Comparison of ENCODE assay signal across 14 cellular contexts in genomic region chr17:61209099-61209439, GRCh38.
DNase-seq lines count a peak whose midpoint lies in the region; ATAC-seq and TF ChIP-seq lines count a peak whose summit lies in the region.
"Had no signal": no experiment of that assay in that cellular context is flagged by ENCODE, and none has a peak within 500 bp of the region (broad histone marks: within the 10 kb centered on the region; RNA-seq: fewer than 3 reads in every experiment).

No MANE protein-coding gene starts in this region.

- H2BK5ac ChIP-seq in neuronal stem cell (ENCODE audit: low read length): no peak overlapping the region

- peaks cover 49% of the 10 kb centered on the region for H3K4me1 Mint-ChIP-seq in type B pancreatic cell (ENCODE audit: unreplicated experiment)
- H3K4me1 Mint-ChIP-seq: CD14-positive monocyte had no signal

- H3K27ac Mint-ChIP-seq in type B pancreatic cell: peak overlapping the region; percentile 3
- H3K27ac Mint-ChIP-seq: CD14-positive monocyte, T-helper 17 cell had no signal

- intact Hi-C loops in ascending aorta (cut with DNase I): no loop called here
- intact Hi-C loops in heart left ventricle (cut with DNase I): loop anchor here in 6 of 10 donors (2.0 to 10.0 kb wide), 6 partner anchors 40 to 204 kb away; partner anchors contain the start of gene TBX2 (in 2 of the 6)

- TF ChIP-seq POLR2A in heart left ventricle (IDR thresholded peaks at IDR 0.05): no peak

- H2BK12ac ChIP-seq in neuronal stem cell (ENCODE audit: low read length): no peak overlapping the region

- H4K8ac ChIP-seq in neuronal stem cell (ENCODE audit: low read depth, low read length): no peak overlapping the region

- H2BK120ac ChIP-seq in neuronal stem cell (ENCODE audit: low read depth, low read length): no peak overlapping the region

- H3K36me3 Mint-ChIP-seq in type B pancreatic cell: no peaks in the 10 kb centered on the region
- H3K36me3 Mint-ChIP-seq: CD14-positive monocyte had no signal

- WGBS in heart left ventricle, 4 donors: 40 to 56% (median 50%) methylated on average over 4 of the region's 4 CpGs
- WGBS in neuronal stem cell (ENCODE audit: extremely low coverage in 2 of 2, insufficient read length in 2 of 2, insufficient replicate concordance in 1 of 2), 2 donors: no CpG with 5 or more reads among the region's 4 CpGs

- no peaks in the 10 kb centered on the region for H3K79me1 ChIP-seq in neuronal stem cell (ENCODE audit: low read depth, low read length)

- no peak overlapping the region for H3K14ac ChIP-seq in neuronal stem cell (ENCODE audit: low read length)

- no peak overlapping the region for H2BK15ac ChIP-seq in neuronal stem cell (ENCODE audit: low read length)

- peak overlapping the region; percentile 46 for H2AFZ ChIP-seq in neuronal stem cell (ENCODE audit: low read length)

- no peak overlapping the region for H4K91ac ChIP-seq in neuronal stem cell (ENCODE audit: low read depth, low read length, poor library complexity)

- no peak overlapping the region for H3K4me2 ChIP-seq in neuronal stem cell (ENCODE audit: insufficient read depth, low read length, poor library complexity, severe bottlenecking)

- no peak overlapping the region for H3K9ac ChIP-seq in neuronal stem cell (ENCODE audit: low read depth, low read length, poor library complexity)

- H3K4ac ChIP-seq in neuronal stem cell (ENCODE audit: low read length): no peak overlapping the region

- H3K36me3 ChIP-seq in ascending aorta: no peaks in the 10 kb centered on the region
- H3K36me3 ChIP-seq in heart left ventricle: no peaks in the 10 kb centered on the region
- H3K36me3 ChIP-seq in neuronal stem cell (replicated peaks in 1 of 2; ENCODE audit: control insufficient read depth in 2 of 2, insufficient read depth in 2 of 2, low read length in 2 of 2): no peaks in the 10 kb centered on the region
- H3K36me3 ChIP-seq: neutrophil had no signal

- H3K23ac ChIP-seq in neuronal stem cell (ENCODE audit: low read depth, low read length, poor library complexity): no peak overlapping the region

- peak overlapping the region; percentile 19 for H3K4me3 Mint-ChIP-seq in type B pancreatic cell
- H3K4me3 Mint-ChIP-seq: CD14-positive monocyte, T-helper 17 cell had no signal

- H3K4me3 ChIP-seq in ascending aorta (peak overlapping the region in 1 of 2 donors; percentile 36), heart left ventricle (peak overlapping the region in 5 of 12 donors; percentile 1 to 19 (median 6)), neuronal stem cell (ENCODE audit: low read length in 2 of 2) (no peak overlapping the region)

- H3K27me3 ChIP-seq in ascending aorta (no peaks in the 10 kb centered on the region), heart left ventricle (no peaks in the 10 kb centered on the region), neuronal stem cell (ENCODE audit: control insufficient read depth in 3 of 3, insufficient read depth in 3 of 3, low read depth in 1 of 3, low read length in 3 of 3) (no peaks in the 10 kb centered on the region)
- H3K27me3 ChIP-seq: neutrophil had no signal

- no peak for TF ChIP-seq CTCF in ascending aorta (IDR thresholded peaks at IDR 0.05)
- no peak for TF ChIP-seq CTCF in heart left ventricle (IDR thresholded peaks at IDR 0.05)
- TF ChIP-seq CTCF in type B pancreatic cell (conservative IDR thresholded peaks at IDR 0.05): no peak

- no peak for DNase-seq in ascending aorta (ENCODE audit: low spot score in 2 of 2)
- no peak for DNase-seq in heart left ventricle
- DNase-seq in neuronal stem cell (ENCODE audit: low spot score): no peak
- DNase-seq in type B pancreatic cell (ENCODE audit: extremely low spot score, unreplicated experiment): no peak
- DNase-seq in NCI-H2029 treated with DMSO at 0.1 percent for 48 hours (lab: John Stamatoyannopoulos, UW): no peak
- no peak for DNase-seq in stimulated activated naive CD8-positive, alpha-beta T cell treated with anti-CD3 and anti-CD28 coated beads, Interleukin-15, Interleukin-2, amounts not matched to agents 100 U/mL and 50 U/mL, for 24 hours
- DNase-seq: activated CD4-positive, alpha-beta T cell treated with anti-CD3 and anti-CD28 coated beads, Interleukin-2, amount 50 U/mL, for 4 hours; activated effector memory CD4-positive, alpha-beta T cell treated with anti-CD3 and anti-CD28 coated beads, Interleukin-2, amount 50 U/mL, for 16 hours; Kasumi-1; left cardiac atrium; T-helper 17 cell had no signal

- ATAC-seq in heart left ventricle (peak in 3 of 4 donors; percentile 30 to 45 (median 41)), HG03565 (IDR thresholded peaks at IDR 0.05; ENCODE audit: unreplicated experiment) (no peak)
- no peak for ATAC-seq in stimulated activated naive CD8-positive, alpha-beta T cell treated with anti-CD3 and anti-CD28 coated beads, Interleukin-15, Interleukin-2, amounts not matched to agents 100 U/mL and 50 U/mL, for 24 hours
- ATAC-seq: T-helper 17 cell had no signal

- H3K27ac ChIP-seq in ascending aorta: peak overlapping the region; percentile 51 to 56
- H3K27ac ChIP-seq in heart left ventricle: peak overlapping the region; percentile 37 to 76 (median 65)
- H3K27ac ChIP-seq in neuronal stem cell (replicated peaks; ENCODE audit: low read length): no peak overlapping the region
- H3K27ac ChIP-seq: neutrophil had no signal

- no peaks in the 10 kb centered on the region for H3K9me3 Mint-ChIP-seq in type B pancreatic cell
- H3K9me3 Mint-ChIP-seq: CD14-positive monocyte had no signal

- no peaks in the 10 kb centered on the region for H3K9me3 ChIP-seq in ascending aorta
- no peaks in the 10 kb centered on the region for H3K9me3 ChIP-seq in heart left ventricle
- H3K9me3 ChIP-seq in neuronal stem cell (replicated peaks in 1 of 2; ENCODE audit: control insufficient read depth in 2 of 2, insufficient read depth in 1 of 2, low read depth in 1 of 2, low read length in 2 of 2): peaks cover 0 to 4% of the 10 kb centered on the region in 2 donors
- H3K9me3 ChIP-seq: neutrophil had no signal

- no peak overlapping the region for H3K18ac ChIP-seq in neuronal stem cell (ENCODE audit: low read length)

- H3K4me1 ChIP-seq in ascending aorta (peaks cover 0 to 10% of the 10 kb centered on the region in 2 donors), heart left ventricle (peaks cover 0 to 39% (median 11%) of the 10 kb centered on the region in 12 donors), neuronal stem cell (ENCODE audit: control insufficient read depth in 2 of 2, insufficient read depth in 1 of 2, low read depth in 1 of 2, low read length in 2 of 2) (peaks cover 21 to 38% of the 10 kb centered on the region in 2 donors)

- no peak overlapping the region for H2AK5ac ChIP-seq in neuronal stem cell (ENCODE audit: low read depth, low read length)

- H3K27me3 Mint-ChIP-seq in type B pancreatic cell: no peaks in the 10 kb centered on the region
- H3K27me3 Mint-ChIP-seq: T-helper 17 cell had no signal

Comparison
In these comparisons a context has a peak if more than half of its experiments do, and no peak if none do; other contexts are left out.
1. ATAC-seq: peak in heart left ventricle (3 of 4); none in HG03565 (single experiment) and stimulated activated naive CD8-positive, alpha-beta T cell treated with anti-CD3 and anti-CD28 coated beads, Interleukin-15, Interleukin-2, amounts not matched to agents 100 U/mL and 50 U/mL, for 24 hours (single experiment).